Comparison of ENCODE assay signal across 1 cellular context in genomic region chr3:160403028-160403545, GRCh38.
TF ChIP-seq lines count a peak whose summit lies in the region.

No MANE protein-coding gene starts in this region.

TF ChIP-seq in HEK293, 187 proteins besides CTCF, POLR2A, EP300 and RAD21 (continued from another document):
- TF ChIP-seq, protein P1, sequence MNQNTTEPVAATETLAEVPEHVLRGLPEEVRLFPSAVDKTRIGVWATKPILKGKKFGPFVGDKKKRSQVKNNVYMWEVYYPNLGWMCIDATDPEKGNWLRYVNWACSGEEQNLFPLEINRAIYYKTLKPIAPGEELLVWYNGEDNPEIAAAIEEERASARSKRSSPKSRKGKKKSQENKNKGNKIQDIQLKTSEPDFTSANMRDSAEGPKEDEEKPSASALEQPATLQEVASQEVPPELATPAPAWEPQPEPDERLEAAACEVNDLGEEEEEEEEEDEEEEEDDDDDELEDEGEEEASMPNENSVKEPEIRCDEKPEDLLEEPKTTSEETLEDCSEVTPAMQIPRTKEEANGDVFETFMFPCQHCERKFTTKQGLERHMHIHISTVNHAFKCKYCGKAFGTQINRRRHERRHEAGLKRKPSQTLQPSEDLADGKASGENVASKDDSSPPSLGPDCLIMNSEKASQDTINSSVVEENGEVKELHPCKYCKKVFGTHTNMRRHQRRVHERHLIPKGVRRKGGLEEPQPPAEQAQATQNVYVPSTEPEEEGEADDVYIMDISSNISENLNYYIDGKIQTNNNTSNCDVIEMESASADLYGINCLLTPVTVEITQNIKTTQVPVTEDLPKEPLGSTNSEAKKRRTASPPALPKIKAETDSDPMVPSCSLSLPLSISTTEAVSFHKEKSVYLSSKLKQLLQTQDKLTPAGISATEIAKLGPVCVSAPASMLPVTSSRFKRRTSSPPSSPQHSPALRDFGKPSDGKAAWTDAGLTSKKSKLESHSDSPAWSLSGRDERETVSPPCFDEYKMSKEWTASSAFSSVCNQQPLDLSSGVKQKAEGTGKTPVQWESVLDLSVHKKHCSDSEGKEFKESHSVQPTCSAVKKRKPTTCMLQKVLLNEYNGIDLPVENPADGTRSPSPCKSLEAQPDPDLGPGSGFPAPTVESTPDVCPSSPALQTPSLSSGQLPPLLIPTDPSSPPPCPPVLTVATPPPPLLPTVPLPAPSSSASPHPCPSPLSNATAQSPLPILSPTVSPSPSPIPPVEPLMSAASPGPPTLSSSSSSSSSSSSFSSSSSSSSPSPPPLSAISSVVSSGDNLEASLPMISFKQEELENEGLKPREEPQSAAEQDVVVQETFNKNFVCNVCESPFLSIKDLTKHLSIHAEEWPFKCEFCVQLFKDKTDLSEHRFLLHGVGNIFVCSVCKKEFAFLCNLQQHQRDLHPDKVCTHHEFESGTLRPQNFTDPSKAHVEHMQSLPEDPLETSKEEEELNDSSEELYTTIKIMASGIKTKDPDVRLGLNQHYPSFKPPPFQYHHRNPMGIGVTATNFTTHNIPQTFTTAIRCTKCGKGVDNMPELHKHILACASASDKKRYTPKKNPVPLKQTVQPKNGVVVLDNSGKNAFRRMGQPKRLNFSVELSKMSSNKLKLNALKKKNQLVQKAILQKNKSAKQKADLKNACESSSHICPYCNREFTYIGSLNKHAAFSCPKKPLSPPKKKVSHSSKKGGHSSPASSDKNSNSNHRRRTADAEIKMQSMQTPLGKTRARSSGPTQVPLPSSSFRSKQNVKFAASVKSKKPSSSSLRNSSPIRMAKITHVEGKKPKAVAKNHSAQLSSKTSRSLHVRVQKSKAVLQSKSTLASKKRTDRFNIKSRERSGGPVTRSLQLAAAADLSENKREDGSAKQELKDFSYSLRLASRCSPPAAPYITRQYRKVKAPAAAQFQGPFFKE (tag by site-specific recombination; IDR thresholded peaks at IDR 0.05; ENCODE audit: borderline replicate concordance), result no peak
